ENCODE assay signal across 25 cellular contexts in the genomic region with DNA sequence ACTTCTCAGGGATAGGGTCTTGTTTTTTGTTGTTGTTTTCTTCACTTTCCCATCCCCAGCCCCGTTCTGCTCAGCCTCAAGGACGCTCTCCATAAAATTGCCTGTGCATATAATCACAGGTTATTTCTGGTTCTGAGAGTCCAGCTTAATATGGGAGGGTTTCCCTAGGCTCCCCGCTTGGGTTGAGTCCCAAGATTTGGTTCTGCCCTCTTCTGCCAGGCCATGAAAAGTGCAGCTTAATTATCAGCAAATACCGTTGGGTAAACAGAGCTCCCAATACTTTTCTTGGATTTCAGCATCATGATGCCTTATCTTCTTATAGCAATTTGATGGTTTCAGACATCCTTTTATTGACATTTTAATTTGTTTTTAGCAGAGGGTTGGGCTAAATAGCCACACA.
"Had no signal": no experiment of that assay in that cellular context is flagged by ENCODE, and none has a peak within 500 bp of the region (broad histone marks: within the 10 kb centered on the region; RNA-seq: fewer than 3 reads in every experiment).

No MANE protein-coding gene starts in this region.

- ATAC-seq: activated CD8-positive, alpha-beta memory T cell treated with anti-CD3 and anti-CD28 coated beads, Interleukin-2, amount 10 ng/mL, durations not matched to agents 7 days and 5 days; PC-3; T-helper 17 cell had no signal

- H3K27me3 ChIP-seq: MG63 had no signal

- H3K4me3 ChIP-seq: coronary artery, MG63 had no signal

- H3K4me3 Mint-ChIP-seq: activated B cell treated with CpG ODN at 0.5 μM for 24 hours; activated CD4-positive, alpha-beta T cell treated with anti-CD3 and anti-CD28 coated beads, Interleukin-2, amount 10 ng/mL, durations not matched to agents 24 days and 14 days; activated CD8-positive, alpha-beta memory T cell treated with anti-CD3 and anti-CD28 coated beads, Interleukin-2, amount 10 ng/mL, durations not matched to agents 7 days and 5 days; activated naive CD4-positive, alpha-beta T cell treated with anti-CD3 and anti-CD28 coated beads, Interleukin-2, amount 50 U/mL, for 24 hours; activated T-cell treated with anti-CD3 and anti-CD28 coated beads, Interleukin-2, amount 50 U/mL, for 24 hours; activated T-helper 1 cell treated with anti-CD3 and anti-CD28 coated beads, Interleukin-12 subunit alpha, Interleukin-12 subunit beta, Interleukin-2, Interleukin-4 antibody, amounts not matched to agents 30 ng/mL and 10 ng/mL and 1 ng/mL, durations not matched to agents 14 hours and 24 hours and 36 hours; T-helper 17 cell had no signal

- DNase-seq: activated B cell treated with CpG ODN at 0.5 μM for 24 hours; activated CD4-positive, alpha-beta T cell treated with anti-CD3 and anti-CD28 coated beads for 1 hour; activated CD4-positive, alpha-beta T cell treated with anti-CD3 and anti-CD28 coated beads, Interleukin-2, amount 10 ng/mL, durations not matched to agents 24 days and 14 days; activated CD4-positive, alpha-beta T cell treated with anti-CD3 and anti-CD28 coated beads, Interleukin-2, amount 50 U/mL, for 48 hours; activated CD8-positive, alpha-beta memory T cell treated with anti-CD3 and anti-CD28 coated beads, Interleukin-2, amount 10 ng/mL, durations not matched to agents 7 days and 5 days; activated effector memory CD4-positive, alpha-beta T cell treated with Interleukin-2 at 50 U/mL for 16 hours; activated naive CD4-positive, alpha-beta T cell; activated T-cell treated with anti-CD3 and anti-CD28 coated beads, Interleukin-2, amount 50 U/mL, for 24 hours; aorta; central memory CD4-positive, alpha-beta T cell; MG63; NCI-H1105; NCI-H1436; NCI-H187; NCI-H2081; NCI-H510A treated with DMSO at 0.1 percent for 48 hours; NCI-H774; PC-3; SIG-M5; T-helper 17 cell; T-helper 9 cell had no signal

- H3K36me3 Mint-ChIP-seq: activated CD8-positive, alpha-beta memory T cell treated with anti-CD3 and anti-CD28 coated beads, Interleukin-2, amount 10 ng/mL, durations not matched to agents 7 days and 5 days; activated naive CD4-positive, alpha-beta T cell treated with anti-CD3 and anti-CD28 coated beads, Interleukin-2, amount 50 U/mL, for 24 hours had no signal

- H3K27me3 Mint-ChIP-seq: activated CD4-positive, alpha-beta T cell treated with anti-CD3 and anti-CD28 coated beads, Interleukin-2, amount 10 ng/mL, durations not matched to agents 24 days and 14 days; activated CD8-positive, alpha-beta memory T cell treated with anti-CD3 and anti-CD28 coated beads, Interleukin-2, amount 10 ng/mL, durations not matched to agents 7 days and 5 days had no signal

- H3K27ac Mint-ChIP-seq: activated B cell treated with CpG ODN at 0.5 μM for 24 hours; activated CD4-positive, alpha-beta T cell treated with anti-CD3 and anti-CD28 coated beads, Interleukin-2, amount 10 ng/mL, durations not matched to agents 24 days and 14 days; activated CD8-positive, alpha-beta memory T cell treated with anti-CD3 and anti-CD28 coated beads, Interleukin-2, amount 10 ng/mL, durations not matched to agents 7 days and 5 days; activated naive CD4-positive, alpha-beta T cell treated with anti-CD3 and anti-CD28 coated beads, Interleukin-2, amount 50 U/mL, for 24 hours; activated T-cell treated with anti-CD3 and anti-CD28 coated beads, Interleukin-2, amount 50 U/mL, for 24 hours; activated T-helper 1 cell treated with anti-CD3 and anti-CD28 coated beads, Interleukin-12 subunit alpha, Interleukin-12 subunit beta, Interleukin-2, Interleukin-4 antibody, amounts not matched to agents 30 ng/mL and 10 ng/mL and 1 ng/mL, durations not matched to agents 14 hours and 24 hours and 36 hours; T-helper 17 cell had no signal

- H3K27ac ChIP-seq: coronary artery had no signal

- H3K9me3 Mint-ChIP-seq: activated CD4-positive, alpha-beta T cell treated with anti-CD3 and anti-CD28 coated beads, Interleukin-2, amount 10 ng/mL, durations not matched to agents 24 days and 14 days; activated T-helper 1 cell treated with anti-CD3 and anti-CD28 coated beads, Interleukin-12 subunit alpha, Interleukin-12 subunit beta, Interleukin-2, Interleukin-4 antibody, amounts not matched to agents 30 ng/mL and 10 ng/mL and 1 ng/mL, durations not matched to agents 14 hours and 24 hours and 36 hours had no signal

- FAIRE-seq: bronchial epithelial cell had no signal

- H3K4me1 Mint-ChIP-seq: activated B cell treated with CpG ODN at 0.5 μM for 24 hours; activated CD4-positive, alpha-beta T cell treated with anti-CD3 and anti-CD28 coated beads, Interleukin-2, amount 10 ng/mL, durations not matched to agents 24 days and 14 days; activated CD8-positive, alpha-beta memory T cell treated with anti-CD3 and anti-CD28 coated beads, Interleukin-2, amount 10 ng/mL, durations not matched to agents 7 days and 5 days; activated naive CD4-positive, alpha-beta T cell treated with anti-CD3 and anti-CD28 coated beads, Interleukin-2, amount 50 U/mL, for 24 hours; T-helper 17 cell had no signal

- H3K36me3 ChIP-seq: MG63 had no signal
